In the genomic region with DNA sequence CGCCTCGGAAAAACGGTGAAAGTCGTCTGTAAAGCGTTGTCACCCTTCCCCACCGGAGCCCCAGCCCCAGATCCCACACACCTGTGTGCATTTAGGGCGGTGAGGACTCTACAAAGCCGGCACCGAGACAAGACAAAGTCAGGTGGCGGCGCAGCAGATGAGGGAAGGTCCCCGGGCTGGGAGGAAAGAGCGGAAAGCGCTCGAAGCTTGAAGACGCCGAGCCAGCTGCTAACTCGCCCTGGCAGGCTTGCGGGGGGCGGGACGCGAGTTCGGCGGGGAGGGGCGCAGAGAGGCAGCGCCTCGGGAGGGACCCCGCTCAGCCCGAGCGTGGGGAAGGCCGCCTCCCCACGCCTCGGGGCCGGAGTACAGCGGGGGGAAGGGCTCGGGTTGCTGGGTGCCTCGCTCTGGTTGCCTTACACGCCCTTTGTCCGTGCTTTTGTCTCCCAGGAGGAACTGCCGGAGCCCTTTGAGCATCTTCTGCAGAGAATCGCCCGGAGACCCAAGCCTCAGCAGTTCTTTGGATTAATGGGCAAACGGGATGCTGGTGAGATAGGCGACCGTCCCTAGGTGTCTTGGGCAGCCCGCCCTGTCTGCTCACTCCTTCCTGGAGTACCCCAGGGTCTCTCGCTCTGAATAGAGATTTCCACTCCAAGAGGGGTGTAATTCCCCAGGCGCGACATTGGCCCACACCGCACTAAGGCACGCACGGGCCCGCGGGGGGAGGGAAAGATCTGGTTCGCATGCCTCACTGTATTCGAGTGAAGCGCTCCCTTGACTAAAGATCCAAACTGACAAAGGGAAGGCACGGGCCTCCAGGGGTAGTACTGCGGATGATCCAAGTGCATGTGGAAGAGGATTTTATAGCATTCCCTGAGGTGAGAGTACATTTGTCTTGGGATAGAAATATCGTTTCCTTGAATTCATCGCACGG, we compare ENCODE assay signal across 12 cellular contexts. TPM values are rescaled to one million over a fixed set of nuclear protein-coding genes. Genes with fewer than 3 reads are reported as not detected.
DNase-seq lines count a peak whose midpoint lies in the region; ATAC-seq, FAIRE-seq and TF ChIP-seq lines count a peak whose summit lies in the region.
"Had no signal": no experiment of that assay in that cellular context is flagged by ENCODE, and none has a peak within 500 bp of the region (broad histone marks: within the 10 kb centered on the region; RNA-seq: fewer than 3 reads in every experiment).

No MANE protein-coding gene starts in this region.

- no peak overlapping the region for H3K4ac ChIP-seq in H9 (ENCODE audit: low read depth, low read length)

- H2BK120ac ChIP-seq in H9 (ENCODE audit: low read depth, low read length, poor library complexity, severe bottlenecking): no peak overlapping the region

- TF ChIP-seq RAD21 in A549 (conservative IDR thresholded peaks at IDR 0.05 in 1 of 2, IDR thresholded peaks at IDR 0.05 in 1 of 2): no peak

- peak overlapping the region; percentile 76 to 92 for H3K4me3 Mint-ChIP-seq in H9
- peak overlapping the region in 6 of 10 donors; percentile 4 to 64 (median 35) for H3K4me3 Mint-ChIP-seq in naive thymus-derived CD8-positive, alpha-beta T cell
- H3K4me3 Mint-ChIP-seq: activated T-helper 1 cell treated with anti-CD3 and anti-CD28 coated beads, Interleukin-12 subunit alpha, Interleukin-12 subunit beta, Interleukin-2, Interleukin-4 antibody, amounts not matched to agents 30 ng/mL and 10 ng/mL and 1 ng/mL, durations not matched to agents 14 hours and 24 hours and 36 hours; CD8-positive, alpha-beta T cell had no signal

- H3K23me2 ChIP-seq in H9 (ENCODE audit: insufficient read length, low read depth, low read length, poor library complexity, severe bottlenecking): peaks cover 17% of the 10 kb centered on the region

- H3T11ph ChIP-seq in H9 (ENCODE audit: low read length): no peak overlapping the region

- no peak for FAIRE-seq in A549 (lab: Jason Lieb, UNC)

- H3K27me3 ChIP-seq in H9 (ENCODE audit: insufficient read depth, low read length): peaks cover 30% of the 10 kb centered on the region; the same call in 1 of the 2 replicates
- H3K27me3 ChIP-seq in colonic mucosa: peaks cover 40% of the 10 kb centered on the region

- no peak overlapping the region for H4K5ac ChIP-seq in H9 (ENCODE audit: insufficient read length, low read depth, low read length)

- H4K91ac ChIP-seq in H9 (ENCODE audit: insufficient read length, low read depth, low read length): no peak overlapping the region

- H3K4me1 ChIP-seq in A549 (peaks cover 5% of the 10 kb centered on the region; the same call in 2 of the 3 replicates), H9 (ENCODE audit: insufficient read depth, low read length) (no peaks in the 10 kb centered on the region), colonic mucosa (peaks cover 5% of the 10 kb centered on the region)

- H3K27ac Mint-ChIP-seq in H9: peak overlapping the region in 1 of 3 experiments; percentile 77; a peak in 2 of 7 replicates
- no peak overlapping the region for H3K27ac Mint-ChIP-seq in naive thymus-derived CD8-positive, alpha-beta T cell
- H3K27ac Mint-ChIP-seq: activated T-helper 1 cell treated with anti-CD3 and anti-CD28 coated beads, Interleukin-12 subunit alpha, Interleukin-12 subunit beta, Interleukin-2, Interleukin-4 antibody, amounts not matched to agents 30 ng/mL and 10 ng/mL and 1 ng/mL, durations not matched to agents 14 hours and 24 hours and 36 hours; CD8-positive, alpha-beta T cell had no signal

- TF ChIP-seq EP300 in A549 (IDR thresholded peaks at IDR 0.05): no peak

- intact Hi-C loops in colonic mucosa (cut with DNase I): no loop called here

- no peak overlapping the region for H2AFZ ChIP-seq in H9 (ENCODE audit: low read length)

- no peak overlapping the region for H2BK5ac ChIP-seq in H9 (ENCODE audit: insufficient read length, low read length)

- H3K18ac ChIP-seq in H9 (ENCODE audit: insufficient read length, low read depth, low read length): no peak overlapping the region

- H3K14ac ChIP-seq in H9 (ENCODE audit: insufficient read depth, low read length): no peak overlapping the region

- H2BK20ac ChIP-seq in H9 (ENCODE audit: low read depth, low read length, poor library complexity, severe bottlenecking): no peak overlapping the region

- H3K4me3 ChIP-seq in A549 (peak overlapping the region; percentile 24; the same call in 2 of the 3 replicates), colonic mucosa (peak overlapping the region; percentile 24)
- H3K4me3 ChIP-seq: MG63 had no signal

- H2BK12ac ChIP-seq in H9 (ENCODE audit: insufficient read length, low read depth, low read length): no peak overlapping the region

- DNase-seq in A549 (ENCODE audit: low read depth in 1 of 2, low spot score in 1 of 2): no peak
- peak; percentile 64 for DNase-seq in H9
- no peak for DNase-seq in colonic mucosa
- no peak for DNase-seq in naive thymus-derived CD8-positive, alpha-beta T cell
- no peak for DNase-seq in activated effector memory CD4-positive, alpha-beta T cell treated with anti-CD3 and anti-CD28 coated beads, Interleukin-2, amount 50 U/mL, for 16 hours
- DNase-seq: MG63, occipital lobe had no signal

- peaks cover 31 to 37% of the 10 kb centered on the region in 2 experiments for H3K4me1 Mint-ChIP-seq in H9
- peaks cover 7 to 31% (median 16%) of the 10 kb centered on the region in 4 donors for H3K4me1 Mint-ChIP-seq in naive thymus-derived CD8-positive, alpha-beta T cell

- TF ChIP-seq CTCF in A549 (IDR thresholded peaks at IDR 0.05): no peak
- no peak for TF ChIP-seq CTCF in H9 (conservative IDR thresholded peaks at IDR 0.05)
- no peak for TF ChIP-seq CTCF in colonic mucosa (IDR thresholded peaks at IDR 0.05)

- H3K9me3 Mint-ChIP-seq in H9: peaks cover 0 to 2% of the 10 kb centered on the region in 2 experiments; a peak in 1 of 5 replicates
- H3K9me3 Mint-ChIP-seq in naive thymus-derived CD8-positive, alpha-beta T cell: peaks cover 0 to 2% (median 0%) of the 10 kb centered on the region in 9 donors
- H3K9me3 Mint-ChIP-seq: activated T-helper 1 cell treated with anti-CD3 and anti-CD28 coated beads, Interleukin-12 subunit alpha, Interleukin-12 subunit beta, Interleukin-2, Interleukin-4 antibody, amounts not matched to agents 30 ng/mL and 10 ng/mL and 1 ng/mL, durations not matched to agents 14 hours and 24 hours and 36 hours; CD8-positive, alpha-beta T cell had no signal

- TF ChIP-seq POLR2A in A549 (IDR thresholded peaks at IDR 0.05; ENCODE audit: low read length): no peak

- CTCF ChIA-PET in A549 (lab: Yijun Ruan, JAX): no interaction called here

- no peak overlapping the region for H2BK15ac ChIP-seq in H9 (ENCODE audit: low read depth, low read length)

- no peaks in the 10 kb centered on the region for H4K20me1 ChIP-seq in H9 (ENCODE audit: control insufficient read depth, insufficient read depth, insufficient read length)

- no peaks in the 10 kb centered on the region for H3K79me2 ChIP-seq in H9 (ENCODE audit: insufficient read depth, low read length)

- no peak overlapping the region for H3K23ac ChIP-seq in H9 (ENCODE audit: insufficient read length, low read depth, low read length)

- peak; percentile 30 to 57; a peak in 3 of 6 replicates for ATAC-seq in A549
- no peak for ATAC-seq in naive thymus-derived CD8-positive, alpha-beta T cell
- no peak for ATAC-seq in GM21576 (IDR thresholded peaks at IDR 0.05; ENCODE audit: unreplicated experiment)
- ATAC-seq in esophagus mucosa: no peak
- ATAC-seq in HG03039 (IDR thresholded peaks at IDR 0.05; ENCODE audit: unreplicated experiment): no peak
- ATAC-seq: CD8-positive, alpha-beta T cell had no signal

- no peak overlapping the region for H3K9ac ChIP-seq in H9 (ENCODE audit: extremely low read depth, insufficient read length, low read length)
- no peak overlapping the region for H3K9ac ChIP-seq in colonic mucosa (ENCODE audit: low read depth in 2 of 2, low read length in 2 of 2)

- H3K27me3 Mint-ChIP-seq in H9 (ENCODE audit: low read depth): peaks cover 68% of the 10 kb centered on the region
- H3K27me3 Mint-ChIP-seq in naive thymus-derived CD8-positive, alpha-beta T cell: peaks cover 38 to 79% (median 51%) of the 10 kb centered on the region in 5 donors

- no peaks in the 10 kb centered on the region for H3K9me3 ChIP-seq in A549
- H3K9me3 ChIP-seq in H9 (ENCODE audit: control insufficient read depth, low read depth, low read length): no peaks in the 10 kb centered on the region
- H3K9me3 ChIP-seq in colonic mucosa: no peaks in the 10 kb centered on the region
- H3K9me3 ChIP-seq: MG63 had no signal

- H3K4me2 ChIP-seq in A549 (peak overlapping the region; percentile 61), H9 (ENCODE audit: insufficient read depth, insufficient read length, low read length) (peak overlapping the region; percentile 63)

- POLR2A ChIA-PET in A549 (lab: Yijun Ruan, JAX): no interaction called here
- POLR2A ChIA-PET in naive thymus-derived CD8-positive, alpha-beta T cell (lab: Charles Lee): no interaction called here

- H3K36me3 ChIP-seq in colonic mucosa: no peaks in the 10 kb centered on the region
- H3K36me3 ChIP-seq: MG63 had no signal

- H3K27ac ChIP-seq in A549 (no peak overlapping the region), H9 (ENCODE audit: insufficient read length, low read depth, low read length) (no peak overlapping the region), colonic mucosa (no peak overlapping the region)

- no peaks in the 10 kb centered on the region; a peak in 1 of 7 replicates for H3K36me3 Mint-ChIP-seq in H9 (ENCODE audit: insufficient read depth in 1 of 3, low read depth in 3 of 3)
- H3K36me3 Mint-ChIP-seq in naive thymus-derived CD8-positive, alpha-beta T cell: no peaks in the 10 kb centered on the region
- H3K36me3 Mint-ChIP-seq: CD8-positive, alpha-beta T cell had no signal

- no peak overlapping the region for H2AK5ac ChIP-seq in H9 (ENCODE audit: insufficient read length, low read length)

- WGBS in A549 (ENCODE audit: missing lambda C conversion rate): 23% methylated on average over 50 of the region's 62 CpGs
- WGBS in H9 (ENCODE audit: extremely low coverage, insufficient read length, low lambda C conversion rate): no CpG with 5 or more reads among the region's 62 CpGs

- H3K56ac ChIP-seq in H9 (ENCODE audit: insufficient read length, low read depth, low read length): no peak overlapping the region

- no peak overlapping the region for H4K8ac ChIP-seq in H9 (replicated peaks; ENCODE audit: insufficient read length, low read depth, low read length)

- H3K79me1 ChIP-seq in H9 (ENCODE audit: insufficient read depth, low read depth, low read length, poor library complexity, severe bottlenecking): no peaks in the 10 kb centered on the region

RNA-seq across cellular contexts. Expression of gene TAC1, which starts 1.7 kb away (rescaled TPM):
- polyA plus RNA-seq in A549 (2011; rRNA removed) (not detected in 2 replicates), A549 (2017; fragmentation: RNase III; extraction: RNeasy Plus Mini Kit Qiagen cat#74134 plus additional on column Dnase treatment) (not detected in 3 replicates)
- not detected in 2 replicates for polyA plus RNA-seq in A549 (2012; cell fraction: cytosol; rRNA removed)
- not detected in 2 replicates for polyA plus RNA-seq in A549 (2012; cell fraction: nucleus; rRNA removed)
- polyA minus RNA-seq in A549 (2011; rRNA and poly(A)+ RNA removed): not detected in 2 replicates
- total RNA-seq in H9 (2021) (0.31 and 0.77 TPM in 2 replicates), colonic mucosa (1 to 10 TPM in 1 of 2 donors, not detected in 1; 2.2 TPM), esophagus mucosa (not detected)
- total RNA-seq in naive thymus-derived CD8-positive, alpha-beta T cell: not detected
- polyA plus RNA-seq in naive thymus-derived CD8-positive, alpha-beta T cell: not detected
- total RNA-seq: CD8-positive, alpha-beta T cell had no signal

Comparison
In these comparisons a context has a peak if more than half of its experiments do, and no peak if none do; other contexts are left out.
1. ATAC-seq: peak in A549 (2 of 2); none in naive thymus-derived CD8-positive, alpha-beta T cell (0 of 2), GM21576 (single experiment), esophagus mucosa (single experiment) and HG03039 (single experiment).